Comparison of ENCODE assay signal across 1 cellular context in the genomic region with DNA sequence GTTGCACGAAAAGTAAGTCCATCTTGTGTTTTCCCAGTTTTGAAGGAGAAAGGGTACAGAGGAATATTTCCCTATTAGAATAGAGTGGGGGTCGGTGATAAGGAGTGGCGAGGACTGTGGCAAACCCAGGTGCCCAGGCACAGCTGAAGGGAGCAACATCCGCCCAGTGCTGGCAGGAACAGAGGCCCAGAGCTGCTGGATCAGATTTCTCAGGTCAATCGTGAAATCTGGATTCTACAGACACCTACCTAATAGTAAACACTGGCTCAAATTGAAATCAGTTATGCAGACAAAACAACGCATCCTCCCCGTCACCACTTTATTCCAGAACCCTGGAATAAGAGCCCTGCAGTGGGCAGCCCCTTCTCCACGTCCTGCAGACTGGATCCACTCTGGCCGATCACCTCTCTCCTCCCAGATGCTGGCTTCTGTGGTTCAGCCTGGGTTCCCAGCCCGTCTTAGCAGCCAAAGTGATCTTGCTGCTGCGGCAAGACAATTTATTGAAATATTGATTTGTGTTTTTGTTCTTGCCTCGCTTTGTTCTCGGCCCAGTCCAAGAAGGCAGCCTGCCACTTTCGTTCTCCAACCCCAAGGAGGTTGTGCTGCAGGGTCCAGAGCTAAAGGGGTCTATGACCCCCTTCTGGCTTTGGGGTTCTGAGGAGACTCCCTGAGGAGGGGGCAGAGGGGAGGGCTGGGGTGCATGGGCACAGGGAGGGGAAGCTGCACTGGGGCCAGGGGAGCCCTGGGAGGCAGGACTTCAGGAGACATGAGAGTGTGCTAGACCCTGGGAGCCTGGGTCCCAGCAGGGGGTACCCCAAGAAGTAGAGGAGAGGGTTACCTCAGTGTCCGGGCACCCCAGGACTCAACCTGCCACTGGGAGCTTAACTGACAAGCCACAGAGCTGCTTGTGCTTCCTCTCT.
TF ChIP-seq lines count a peak whose summit lies in the region.

No MANE protein-coding gene starts in this region.

TF ChIP-seq in HepG2, 621 proteins besides CTCF, POLR2A, EP300 and RAD21:
- no peak for TF ChIP-seq ZNF235 (CRISPR knock-in tag; IDR thresholded peaks at IDR 0.05; ENCODE audit: borderline replicate concordance)
- TF ChIP-seq JUN (CRISPR knock-in tag; IDR thresholded peaks at IDR 0.05), result no peak
- TF ChIP-seq NFRKB (IDR thresholded peaks at IDR 0.05), result no peak
- TF ChIP-seq ZFP62 (CRISPR knock-in tag; IDR thresholded peaks at IDR 0.05), result no peak
- no peak for TF ChIP-seq AKAP8 (CRISPR knock-in tag; IDR thresholded peaks at IDR 0.05)
- TF ChIP-seq EED (CRISPR knock-in tag; IDR thresholded peaks at IDR 0.05), result no peak
- no peak for TF ChIP-seq ZNF607 (CRISPR knock-in tag; IDR thresholded peaks at IDR 0.05; ENCODE audit: borderline replicate concordance)
- no peak for TF ChIP-seq ZSCAN20 (CRISPR knock-in tag; IDR thresholded peaks at IDR 0.05; ENCODE audit: borderline replicate concordance)
- no peak for TF ChIP-seq NFATC3 (CRISPR knock-in tag; IDR thresholded peaks at IDR 0.05)
- TF ChIP-seq, protein P1, sequence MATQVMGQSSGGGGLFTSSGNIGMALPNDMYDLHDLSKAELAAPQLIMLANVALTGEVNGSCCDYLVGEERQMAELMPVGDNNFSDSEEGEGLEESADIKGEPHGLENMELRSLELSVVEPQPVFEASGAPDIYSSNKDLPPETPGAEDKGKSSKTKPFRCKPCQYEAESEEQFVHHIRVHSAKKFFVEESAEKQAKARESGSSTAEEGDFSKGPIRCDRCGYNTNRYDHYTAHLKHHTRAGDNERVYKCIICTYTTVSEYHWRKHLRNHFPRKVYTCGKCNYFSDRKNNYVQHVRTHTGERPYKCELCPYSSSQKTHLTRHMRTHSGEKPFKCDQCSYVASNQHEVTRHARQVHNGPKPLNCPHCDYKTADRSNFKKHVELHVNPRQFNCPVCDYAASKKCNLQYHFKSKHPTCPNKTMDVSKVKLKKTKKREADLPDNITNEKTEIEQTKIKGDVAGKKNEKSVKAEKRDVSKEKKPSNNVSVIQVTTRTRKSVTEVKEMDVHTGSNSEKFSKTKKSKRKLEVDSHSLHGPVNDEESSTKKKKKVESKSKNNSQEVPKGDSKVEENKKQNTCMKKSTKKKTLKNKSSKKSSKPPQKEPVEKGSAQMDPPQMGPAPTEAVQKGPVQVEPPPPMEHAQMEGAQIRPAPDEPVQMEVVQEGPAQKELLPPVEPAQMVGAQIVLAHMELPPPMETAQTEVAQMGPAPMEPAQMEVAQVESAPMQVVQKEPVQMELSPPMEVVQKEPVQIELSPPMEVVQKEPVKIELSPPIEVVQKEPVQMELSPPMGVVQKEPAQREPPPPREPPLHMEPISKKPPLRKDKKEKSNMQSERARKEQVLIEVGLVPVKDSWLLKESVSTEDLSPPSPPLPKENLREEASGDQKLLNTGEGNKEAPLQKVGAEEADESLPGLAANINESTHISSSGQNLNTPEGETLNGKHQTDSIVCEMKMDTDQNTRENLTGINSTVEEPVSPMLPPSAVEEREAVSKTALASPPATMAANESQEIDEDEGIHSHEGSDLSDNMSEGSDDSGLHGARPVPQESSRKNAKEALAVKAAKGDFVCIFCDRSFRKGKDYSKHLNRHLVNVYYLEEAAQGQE (IDR thresholded peaks at IDR 0.05; ENCODE audit: borderline replicate concordance in 1 of 2, low read depth in 1 of 2, low read length in 2 of 2), result no peak
- no peak for TF ChIP-seq PCBP2 (optimal IDR thresholded peaks at IDR 0.05; ENCODE audit: low read depth, low read length, poor library complexity, severe bottlenecking)
- no peak for TF ChIP-seq KLF15 (CRISPR knock-in tag; IDR thresholded peaks at IDR 0.05; ENCODE audit: borderline replicate concordance)
- no peak for TF ChIP-seq ZNF138 (CRISPR knock-in tag; IDR thresholded peaks at IDR 0.05; ENCODE audit: low read depth)
- TF ChIP-seq, protein P2, sequence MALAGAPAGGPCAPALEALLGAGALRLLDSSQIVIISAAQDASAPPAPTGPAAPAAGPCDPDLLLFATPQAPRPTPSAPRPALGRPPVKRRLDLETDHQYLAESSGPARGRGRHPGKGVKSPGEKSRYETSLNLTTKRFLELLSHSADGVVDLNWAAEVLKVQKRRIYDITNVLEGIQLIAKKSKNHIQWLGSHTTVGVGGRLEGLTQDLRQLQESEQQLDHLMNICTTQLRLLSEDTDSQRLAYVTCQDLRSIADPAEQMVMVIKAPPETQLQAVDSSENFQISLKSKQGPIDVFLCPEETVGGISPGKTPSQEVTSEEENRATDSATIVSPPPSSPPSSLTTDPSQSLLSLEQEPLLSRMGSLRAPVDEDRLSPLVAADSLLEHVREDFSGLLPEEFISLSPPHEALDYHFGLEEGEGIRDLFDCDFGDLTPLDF (CRISPR knock-in tag; IDR thresholded peaks at IDR 0.05), result no peak
- no peak for TF ChIP-seq ZFYVE20 (CRISPR knock-in tag; IDR thresholded peaks at IDR 0.05; ENCODE audit: borderline replicate concordance, low read depth)
- TF ChIP-seq, protein P3, sequence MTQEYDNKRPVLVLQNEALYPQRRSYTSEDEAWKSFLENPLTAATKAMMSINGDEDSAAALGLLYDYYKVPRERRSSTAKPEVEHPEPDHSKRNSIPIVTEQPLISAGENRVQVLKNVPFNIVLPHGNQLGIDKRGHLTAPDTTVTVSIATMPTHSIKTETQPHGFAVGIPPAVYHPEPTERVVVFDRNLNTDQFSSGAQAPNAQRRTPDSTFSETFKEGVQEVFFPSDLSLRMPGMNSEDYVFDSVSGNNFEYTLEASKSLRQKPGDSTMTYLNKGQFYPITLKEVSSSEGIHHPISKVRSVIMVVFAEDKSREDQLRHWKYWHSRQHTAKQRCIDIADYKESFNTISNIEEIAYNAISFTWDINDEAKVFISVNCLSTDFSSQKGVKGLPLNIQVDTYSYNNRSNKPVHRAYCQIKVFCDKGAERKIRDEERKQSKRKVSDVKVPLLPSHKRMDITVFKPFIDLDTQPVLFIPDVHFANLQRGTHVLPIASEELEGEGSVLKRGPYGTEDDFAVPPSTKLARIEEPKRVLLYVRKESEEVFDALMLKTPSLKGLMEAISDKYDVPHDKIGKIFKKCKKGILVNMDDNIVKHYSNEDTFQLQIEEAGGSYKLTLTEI (CRISPR knock-in tag; conservative IDR thresholded peaks at IDR 0.05), result no peak
